In genomic region chr20:54688476-54688875, GRCh38 we compare ENCODE assay signal across 14 cellular contexts.
DNase-seq lines count a peak whose midpoint lies in the region; TF ChIP-seq lines count a peak whose summit lies in the region.
"Had no signal": no experiment of that assay in that cellular context is flagged by ENCODE, and none has a peak within 500 bp of the region (broad histone marks: within the 10 kb centered on the region; RNA-seq: fewer than 3 reads in every experiment).

No MANE protein-coding gene starts in this region.

- no peaks in the 10 kb centered on the region for H3K9me3 ChIP-seq in suprapubic skin

- H3K27ac ChIP-seq in suprapubic skin, result no peak overlapping the region
- H3K27ac ChIP-seq: GM23248 had no signal

- H3K36me3 ChIP-seq in suprapubic skin, result no peaks in the 10 kb centered on the region

- peak; percentile 63 for DNase-seq in HS-5 (ENCODE audit: low read depth)
- peak; percentile 48 for DNase-seq in RKO (ENCODE audit: low spot score)
- peak; percentile 96 for DNase-seq in SW480 (ENCODE audit: low spot score)
- no peak for DNase-seq in NCI-H1417 treated with DMSO at 0.1 percent for 48 hours (lab: John Stamatoyannopoulos, UW)
- DNase-seq in suprapubic skin (ENCODE audit: low spot score in 2 of 2), result no peak
- DNase-seq in T-helper 2 cell, result no peak
- DNase-seq: C1 segment of cervical spinal cord; Calu3; CD4-positive, alpha-beta memory T cell; COR-L47; DMS79; GM23248; H9 had no signal

- peaks cover 9% of the 10 kb centered on the region for H3K27me3 ChIP-seq in suprapubic skin

- no peak overlapping the region for H3K4me3 ChIP-seq in suprapubic skin
- H3K4me3 ChIP-seq: GM23248 had no signal

- no peaks in the 10 kb centered on the region for H3K4me1 ChIP-seq in suprapubic skin

- TF ChIP-seq POLR2A in suprapubic skin (IDR thresholded peaks at IDR 0.05), result no peak

- WGBS in suprapubic skin, result 88% methylated on average over 1 of the region's 1 CpG

- TF ChIP-seq CTCF in subcutaneous adipose tissue (IDR thresholded peaks at IDR 0.05; ENCODE audit: low read depth), result peak; percentile 61
- no peak for TF ChIP-seq CTCF in suprapubic skin (IDR thresholded peaks at IDR 0.05)

- no peak for TF ChIP-seq EP300 in suprapubic skin (IDR thresholded peaks at IDR 0.05)

Comparison
In these comparisons a context has a peak if more than half of its experiments do, and no peak if none do; other contexts are left out.
1. DNase-seq: peak in HS-5 (single experiment), RKO (single experiment) and SW480 (single experiment); none in NCI-H1417 treated with DMSO at 0.1 percent for 48 hours (single experiment), suprapubic skin (0 of 2) and T-helper 2 cell (0 of 5).